Comparison of ENCODE assay signal across 18 cellular contexts in the genomic region with DNA sequence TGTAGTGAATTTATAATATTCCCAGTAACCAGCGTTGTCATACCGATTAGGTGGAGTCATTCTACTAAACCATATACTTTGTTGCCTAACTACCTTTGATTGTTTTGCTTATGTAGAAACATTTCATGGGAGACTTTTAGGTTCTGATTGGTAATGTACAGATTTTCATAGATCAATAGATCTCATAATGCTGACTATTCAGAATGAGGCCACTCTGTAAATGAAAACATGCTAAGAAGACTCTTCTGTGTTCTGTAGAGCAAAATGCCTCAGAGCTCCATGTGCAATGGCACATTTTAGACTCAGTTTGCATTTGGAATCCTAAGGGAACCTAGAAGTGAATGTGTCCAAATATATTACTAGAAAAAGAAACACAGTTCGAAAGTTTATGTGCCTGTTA. TPM values are rescaled to one million over a fixed set of nuclear protein-coding genes. Genes with fewer than 3 reads are reported as not detected.
DNase-seq lines count a peak whose midpoint lies in the region; ATAC-seq, FAIRE-seq and TF ChIP-seq lines count a peak whose summit lies in the region.
"Had no signal": no experiment of that assay in that cellular context is flagged by ENCODE, and none has a peak within 500 bp of the region (broad histone marks: within the 10 kb centered on the region; RNA-seq: fewer than 3 reads in every experiment).

No MANE protein-coding gene starts in this region.

- no peaks in the 10 kb centered on the region for H3K9me3 ChIP-seq in HepG2 (ENCODE audit: low read length)
- no peaks in the 10 kb centered on the region for H3K9me3 ChIP-seq in right lobe of liver
- H3K9me3 ChIP-seq in left lung = no peaks in the 10 kb centered on the region
- H3K9me3 ChIP-seq: Caco-2, HAP-1, Peyer's patch had no signal

- peaks cover 70% of the 10 kb centered on the region for H3K36me3 Mint-ChIP-seq in activated CD4-positive, alpha-beta T cell treated with anti-CD3 and anti-CD28 coated beads, Interleukin-2, amount 10 ng/mL, durations not matched to agents 24 days and 14 days (ENCODE audit: low read depth)
- H3K36me3 Mint-ChIP-seq in activated naive CD8-positive, alpha-beta T cell treated with anti-CD3 and anti-CD28 coated beads for 36 hours = peaks cover 69% of the 10 kb centered on the region
- H3K36me3 Mint-ChIP-seq in stimulated activated effector memory CD8-positive, alpha-beta T cell treated with anti-CD3 and anti-CD28 coated beads, Interleukin-12 subunit alpha, Interleukin-12 subunit beta, amount 100 ng/mL, for 72 hours = peaks cover 96% of the 10 kb centered on the region

- H3K4me3 Mint-ChIP-seq in activated CD4-positive, alpha-beta T cell treated with anti-CD3 and anti-CD28 coated beads, Interleukin-2, amount 10 ng/mL, durations not matched to agents 24 days and 14 days = peak overlapping the region; percentile 52
- no peak overlapping the region for H3K4me3 Mint-ChIP-seq in activated naive CD8-positive, alpha-beta T cell treated with anti-CD3 and anti-CD28 coated beads for 36 hours
- H3K4me3 Mint-ChIP-seq in stimulated activated effector memory CD8-positive, alpha-beta T cell treated with anti-CD3 and anti-CD28 coated beads, Interleukin-12 subunit alpha, Interleukin-12 subunit beta, amount 100 ng/mL, for 72 hours = peak overlapping the region; percentile 42

- TF ChIP-seq EP300 in HepG2 (IDR thresholded peaks at IDR 0.05; ENCODE audit: low read depth in 2 of 2, low read length in 2 of 2) = no peak
- no peak for TF ChIP-seq EP300 in HepG2 (CRISPR knock-in tag; IDR thresholded peaks at IDR 0.05; ENCODE audit: borderline replicate concordance)

- peak overlapping the region; percentile 82 for H3K27ac Mint-ChIP-seq in activated CD4-positive, alpha-beta T cell treated with anti-CD3 and anti-CD28 coated beads, Interleukin-2, amount 10 ng/mL, durations not matched to agents 24 days and 14 days
- peak overlapping the region; percentile 72 for H3K27ac Mint-ChIP-seq in activated naive CD8-positive, alpha-beta T cell treated with anti-CD3 and anti-CD28 coated beads for 36 hours
- peak overlapping the region; percentile 89 for H3K27ac Mint-ChIP-seq in stimulated activated effector memory CD8-positive, alpha-beta T cell treated with anti-CD3 and anti-CD28 coated beads, Interleukin-12 subunit alpha, Interleukin-12 subunit beta, amount 100 ng/mL, for 72 hours

- no peak for TF ChIP-seq RAD21 in HepG2 (CRISPR knock-in tag; IDR thresholded peaks at IDR 0.05)

- DNase-seq in activated CD4-positive, alpha-beta T cell treated with anti-CD3 and anti-CD28 coated beads, Interleukin-2, amount 10 ng/mL, durations not matched to agents 24 days and 14 days = no peak
- no peak for DNase-seq in activated CD4-positive, alpha-beta T cell treated with anti-CD3 and anti-CD28 coated beads, Interleukin-2, amount 50 U/mL, for 4 hours
- DNase-seq in HepG2 (ENCODE audit: low spot score) (no peak), right lobe of liver (no peak), left lung (no peak), kidney tubule cell (ENCODE audit: low spot score) (no peak)
- no peak for DNase-seq in activated naive CD8-positive, alpha-beta T cell treated with anti-CD3 and anti-CD28 coated beads for 36 hours
- DNase-seq in stimulated activated effector memory CD8-positive, alpha-beta T cell treated with anti-CD3 and anti-CD28 coated beads, Interleukin-12 subunit alpha, Interleukin-12 subunit beta, amount 100 ng/mL, for 72 hours (ENCODE audit: low spot score in 2 of 2) = no peak
- DNase-seq: 8988T, Caco-2, DMS53, Kasumi-1, NCI-H1930, NCI-H2171 treated with DMSO at 0.1 percent for 48 hours, NCI-H774, Peyer's patch had no signal

- no peak for TF ChIP-seq POLR2A in HepG2 (IDR thresholded peaks at IDR 0.05; ENCODE audit: insufficient read depth in 1 of 2, low read depth in 2 of 2, low read length in 2 of 2)
- TF ChIP-seq POLR2A in right lobe of liver (IDR thresholded peaks at IDR 0.05) = no peak

- H2AFZ ChIP-seq in HepG2 (ENCODE audit: low read length) = no peak overlapping the region

- CTCF ChIA-PET in HepG2 (lab: Yijun Ruan, JAX; ENCODE audit: low intra/inter-chr PET ratio, low total read pairs) = no interaction called here

- H3K9me3 Mint-ChIP-seq in activated CD4-positive, alpha-beta T cell treated with anti-CD3 and anti-CD28 coated beads, Interleukin-2, amount 10 ng/mL, durations not matched to agents 24 days and 14 days = peaks cover 10% of the 10 kb centered on the region
- H3K9me3 Mint-ChIP-seq in activated naive CD8-positive, alpha-beta T cell treated with anti-CD3 and anti-CD28 coated beads for 36 hours = peaks cover 10% of the 10 kb centered on the region
- H3K9me3 Mint-ChIP-seq in stimulated activated effector memory CD8-positive, alpha-beta T cell treated with anti-CD3 and anti-CD28 coated beads, Interleukin-12 subunit alpha, Interleukin-12 subunit beta, amount 100 ng/mL, for 72 hours = no peaks in the 10 kb centered on the region

- peaks cover 55% of the 10 kb centered on the region for H3K4me1 Mint-ChIP-seq in activated CD4-positive, alpha-beta T cell treated with anti-CD3 and anti-CD28 coated beads, Interleukin-2, amount 10 ng/mL, durations not matched to agents 24 days and 14 days
- H3K4me1 Mint-ChIP-seq in activated naive CD8-positive, alpha-beta T cell treated with anti-CD3 and anti-CD28 coated beads for 36 hours = peaks cover 67% of the 10 kb centered on the region
- peaks cover 55% of the 10 kb centered on the region for H3K4me1 Mint-ChIP-seq in stimulated activated effector memory CD8-positive, alpha-beta T cell treated with anti-CD3 and anti-CD28 coated beads, Interleukin-12 subunit alpha, Interleukin-12 subunit beta, amount 100 ng/mL, for 72 hours

- no peaks in the 10 kb centered on the region for H3K79me2 ChIP-seq in HepG2 (ENCODE audit: insufficient read depth, low read length)

- no peak for ATAC-seq in HepG2
- no peak for ATAC-seq in right lobe of liver
- no peak for ATAC-seq in stimulated activated effector memory CD8-positive, alpha-beta T cell treated with anti-CD3 and anti-CD28 coated beads, Interleukin-12 subunit alpha, Interleukin-12 subunit beta, amount 100 ng/mL, for 72 hours
- no peak for ATAC-seq in left lung

- WGBS in HepG2 (ENCODE audit: low lambda C conversion rate) = 95% methylated on average over 3 of the region's 3 CpGs
- WGBS in right lobe of liver (ENCODE audit: insufficient coverage, low coverage, low lambda C conversion rate, missing lambda C conversion rate) = 84% methylated on average over 3 of the region's 3 CpGs

- H3K4me2 ChIP-seq in HepG2 (ENCODE audit: low read depth, low read length) = no peak overlapping the region

- no TSS peak for BruUV-seq in HepG2 (replicated peaks; lab: Mats Ljungman, UMichigan)

- POLR2A ChIA-PET in HepG2 (lab: Yijun Ruan, JAX) = no interaction called here

- H3K4me1 ChIP-seq in HepG2 (ENCODE audit: insufficient read depth, low read length) = peaks cover 7% of the 10 kb centered on the region; the same call in 1 of the 2 replicates
- peaks cover 0 to 5% (median 0%) of the 10 kb centered on the region in 4 donors for H3K4me1 ChIP-seq in right lobe of liver
- peaks cover 0 to 6% of the 10 kb centered on the region in 2 donors for H3K4me1 ChIP-seq in left lung
- H3K4me1 ChIP-seq: Caco-2 had no signal

- H3K27me3 ChIP-seq in HepG2 (ENCODE audit: control insufficient read depth in 1 of 2, insufficient read depth in 2 of 2, low read length in 2 of 2) = no peaks in the 10 kb centered on the region
- no peaks in the 10 kb centered on the region for H3K27me3 ChIP-seq in right lobe of liver
- H3K27me3 ChIP-seq in left lung = no peaks in the 10 kb centered on the region
- H3K27me3 ChIP-seq: Peyer's patch had no signal

- H4K20me1 ChIP-seq in HepG2 (ENCODE audit: insufficient read depth, low read length) = peaks cover 5% of the 10 kb centered on the region

- no peak overlapping the region for H3K9ac ChIP-seq in HepG2 (ENCODE audit: insufficient read depth, low read depth, low read length)

- H3K36me3 ChIP-seq in HepG2 (replicated peaks in 1 of 2; ENCODE audit: control insufficient read depth in 1 of 2, insufficient read depth in 2 of 2, low read length in 2 of 2) (peaks cover 4 to 13% of the 10 kb centered on the region in 2 experiments; a peak in 4 of 5 replicates), right lobe of liver (peaks cover 0 to 7% (median 0%) of the 10 kb centered on the region in 4 donors), left lung (peaks cover 0 to 12% of the 10 kb centered on the region in 2 donors)
- H3K36me3 ChIP-seq: HAP-1 had no signal

- intact Hi-C loops in activated CD4-positive, alpha-beta T cell treated with anti-CD3 and anti-CD28 coated beads, Interleukin-2, amount 10 ng/mL, durations not matched to agents 24 days and 14 days (cut with micrococcal nuclease) = no loop called here
- intact Hi-C loops in HepG2 (cut with micrococcal nuclease; ENCODE audit: unreplicated experiment) = no loop called here
- intact Hi-C loops in right lobe of liver (cut with DNase I) = no loop called here
- intact Hi-C loops in left lung (cut with DNase I) = no loop called here

- no peaks in the 10 kb centered on the region for H3K27me3 Mint-ChIP-seq in activated CD4-positive, alpha-beta T cell treated with anti-CD3 and anti-CD28 coated beads, Interleukin-2, amount 10 ng/mL, durations not matched to agents 24 days and 14 days
- H3K27me3 Mint-ChIP-seq in activated naive CD8-positive, alpha-beta T cell treated with anti-CD3 and anti-CD28 coated beads for 36 hours = no peaks in the 10 kb centered on the region

- H3K27ac ChIP-seq in HepG2 (ENCODE audit: extremely low read length, insufficient read depth, low read length) (no peak overlapping the region), right lobe of liver (no peak overlapping the region), left lung (no peak overlapping the region)
- H3K27ac ChIP-seq: Peyer's patch had no signal

- no peak for FAIRE-seq in HepG2 (lab: Jason Lieb, UNC)
- FAIRE-seq: GM18507 had no signal

- H3K4me3 ChIP-seq in HepG2 (replicated peaks in 1 of 3; ENCODE audit: insufficient read depth in 1 of 3, low read depth in 2 of 3, low read length in 3 of 3) (no peak overlapping the region), right lobe of liver (no peak overlapping the region), left lung (no peak overlapping the region)
- H3K4me3 ChIP-seq: HAP-1, Peyer's patch had no signal

- in situ Hi-C loops in HepG2 (cut with HindIII; ENCODE audit: extremely low pct_ligation_motif_present, low pct_unique_long_range_greater_than_20kb) = no loop called here

- TF ChIP-seq CTCF in HepG2 (CRISPR knock-in tag; IDR thresholded peaks at IDR 0.05) = no peak
- no peak for TF ChIP-seq CTCF in right lobe of liver (IDR thresholded peaks at IDR 0.05)
- TF ChIP-seq CTCF in left lung (IDR thresholded peaks at IDR 0.05) = no peak

RNA-seq across cellular contexts. Expression of a gene that starts 20.0 kb away (rescaled TPM):
- 177 and 183 TPM in 2 replicates for total RNA-seq in activated CD4-positive, alpha-beta T cell treated with anti-CD3 and anti-CD28 coated beads, Interleukin-2, amount 10 ng/mL, durations not matched to agents 24 days and 14 days
- total RNA-seq in HepG2 (2016; rRNA removed; fragmentation: Illumina TruSeq; extraction: Trizol) (5.1 and 9.8 TPM in 2 replicates), right lobe of liver (10 to 100 TPM in 5 of 6 experiments, 1 to 10 TPM in 1; 9.4 to 21.4 (median 18.2) TPM), left lung (10 to 100 TPM; 30.7 to 34.7 TPM)
- 1.1 and 1.6 TPM in 2 replicates for total RNA-seq in HepG2 (2016; cell fraction: cytosol; rRNA removed; fragmentation: Illumina TruSeq; extraction: Trizol; ENCODE audit: low read depth)
- total RNA-seq in HepG2 (2016; cell fraction: insoluble cytoplasmic fraction; rRNA removed; fragmentation: Illumina TruSeq; extraction: Trizol) = 7.4 and 8.5 TPM in 2 replicates
- 2.3 and 3.5 TPM in 2 replicates for total RNA-seq in HepG2 (2016; cell fraction: membrane; rRNA removed; fragmentation: Illumina TruSeq; extraction: Trizol)
- total RNA-seq in HepG2 (2016; cell fraction: nucleus; rRNA removed; fragmentation: Illumina TruSeq; extraction: Trizol) = 36.8 and 38.2 TPM in 2 replicates
- 14.9 and 16.4 TPM in 2 replicates for polyA plus RNA-seq in HepG2 (2011; rRNA removed)
- polyA plus RNA-seq in HepG2 (2011; cell fraction: cytosol; rRNA removed) = 5.3 and 9.4 TPM in 2 replicates
- 24.6 and 25.9 TPM in 2 replicates for polyA plus RNA-seq in HepG2 (2011; cell fraction: nucleus; rRNA removed)
- 12.7 and 15.0 TPM in 2 replicates for polyA plus RNA-seq in HepG2 (2012)
- polyA plus RNA-seq in HepG2 (2016; cell fraction: cytosol; fragmentation: Illumina TruSeq; extraction: Trizol; ENCODE audit: low read depth) = 0.40 and 0.97 TPM in 2 replicates
- 4.2 and 6.6 TPM in 2 replicates for polyA plus RNA-seq in HepG2 (2016; cell fraction: insoluble cytoplasmic fraction; fragmentation: Illumina TruSeq; extraction: Trizol; ENCODE audit: low read depth)
- 1.3 and 1.9 TPM in 2 replicates for polyA plus RNA-seq in HepG2 (2016; cell fraction: membrane; fragmentation: Illumina TruSeq; extraction: Trizol; ENCODE audit: low read depth)
- 17.4 and 22.5 TPM in 2 replicates for polyA plus RNA-seq in HepG2 (2016; cell fraction: nucleus; fragmentation: Illumina TruSeq; extraction: Trizol; ENCODE audit: insufficient read depth, low read depth)
- 4.3 and 14.6 TPM in 2 replicates for polyA minus RNA-seq in HepG2 (2011; rRNA and poly(A)+ RNA removed; ENCODE audit: low replicate concordance)
- polyA minus RNA-seq in HepG2 (2011; cell fraction: cytosol; rRNA and poly(A)+ RNA removed) = 9.0 and 9.7 TPM in 2 replicates
- polyA minus RNA-seq in HepG2 (2011; cell fraction: nucleus; rRNA and poly(A)+ RNA removed) = 226 and 257 TPM in 2 replicates
- 10 to 100 TPM; 95.1 to 97.3 TPM for total RNA-seq in activated naive CD8-positive, alpha-beta T cell treated with anti-CD3 and anti-CD28 coated beads for 36 hours
